Comparison of ENCODE assay signal across 3 cellular contexts in genomic region chr3:105013657-105014056, GRCh38.
TF ChIP-seq lines count a peak whose summit lies in the region.

No MANE protein-coding gene starts in this region.

TF ChIP-seq in GM23338, 12 proteins besides CTCF, POLR2A, EP300 and RAD21:
- TF ChIP-seq NANOG (IDR thresholded peaks at IDR 0.05; ENCODE audit: borderline replicate concordance) (peak; percentile 80; the same call in 1 of the 2 replicates), ZNF331 (CRISPR knock-in tag; IDR thresholded peaks at IDR 0.05; ENCODE audit: low read depth) (no peak), ZNF114 (CRISPR knock-in tag; IDR thresholded peaks at IDR 0.05) (no peak), REST (IDR thresholded peaks at IDR 0.05; ENCODE audit: unreplicated experiment) (no peak), JUNB (IDR thresholded peaks at IDR 0.05; ENCODE audit: unreplicated experiment) (no peak), ETS1 (IDR thresholded peaks at IDR 0.05) (no peak), CREB1 (CRISPR knock-in tag; IDR thresholded peaks at IDR 0.05; ENCODE audit: low read depth) (no peak), POLR2AphosphoS5 (IDR thresholded peaks at IDR 0.05; ENCODE audit: low read depth) (peak; percentile 25; the same call in 1 of the 2 replicates)
TF ChIP-seq in GM23338: peak in this region for 2.

TF ChIP-seq in H1, 55 proteins besides CTCF, POLR2A, EP300 and RAD21:
- TF ChIP-seq NRF1 (IDR thresholded peaks at IDR 0.05; ENCODE audit: low read depth, low read length) (no peak), TCF12 (IDR thresholded peaks at IDR 0.05; ENCODE audit: low read depth, low read length) (peak; percentile 47; the same call in 1 of the 2 replicates), MAFK (IDR thresholded peaks at IDR 0.05; ENCODE audit: low read depth, low read length) (no peak), RBBP5 (IDR thresholded peaks at IDR 0.05; ENCODE audit: borderline replicate concordance, low read depth, low read length) (no peak)

TF ChIP-seq in neural cell, 6 proteins besides CTCF, POLR2A, EP300 and RAD21:
- TF ChIP-seq TAF1 (IDR thresholded peaks at IDR 0.05; ENCODE audit: low read depth) (no peak), REST (IDR thresholded peaks at IDR 0.05; ENCODE audit: borderline replicate concordance) (peak; percentile 19), EZH2 (IDR thresholded peaks at IDR 0.05; ENCODE audit: borderline replicate concordance, insufficient read depth, low read length, poor library complexity, severe bottlenecking) (no peak), MXI1 (conservative IDR thresholded peaks at IDR 0.05; ENCODE audit: poor library complexity, severe bottlenecking) (no peak), POLR2AphosphoS5 (IDR thresholded peaks at IDR 0.05) (no peak), SMC3 (conservative IDR thresholded peaks at IDR 0.05; ENCODE audit: poor library complexity) (no peak)
